In the genomic region with DNA sequence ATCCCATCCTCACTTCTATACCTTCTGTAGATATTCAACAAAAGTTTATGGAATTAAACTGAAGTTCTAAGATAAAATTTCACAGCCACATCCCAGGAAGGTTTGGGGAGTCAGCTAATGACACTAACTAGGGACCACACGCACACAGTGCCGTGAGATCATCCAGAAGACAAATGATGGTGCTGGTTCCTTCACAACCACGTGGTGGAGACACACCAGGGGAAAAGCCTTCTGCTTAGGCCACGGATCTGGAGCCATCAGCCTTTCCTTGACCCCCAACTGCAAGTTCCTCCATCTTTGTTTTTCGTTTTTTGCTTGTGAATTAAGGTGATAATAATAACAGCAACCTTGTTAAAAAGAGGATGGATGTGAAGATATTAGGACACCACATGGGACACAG, we compare ENCODE assay signal across 1 cellular context.
TF ChIP-seq lines count a peak whose summit lies in the region.

No MANE protein-coding gene starts in this region.

TF ChIP-seq in K562, 482 proteins besides CTCF, POLR2A, EP300 and RAD21:
- no peak for TF ChIP-seq SMAD3 (CRISPR knock-in tag; conservative IDR thresholded peaks at IDR 0.05)
- no peak for TF ChIP-seq HDAC6 (IDR thresholded peaks at IDR 0.05; ENCODE audit: low read depth, low read length)
- TF ChIP-seq YY1 (IDR thresholded peaks at IDR 0.05; ENCODE audit: borderline replicate concordance in 1 of 3, control insufficient read depth in 1 of 3, extremely low read depth in 1 of 3, insufficient read depth in 3 of 3, insufficient read length in 1 of 3, insufficient replicate concordance in 2 of 3, low read depth in 1 of 3, low read length in 2 of 3) = no peak
- 0 out of 2 replicates have a peak, but pooled peaks have one; percentile 38 for TF ChIP-seq ZNF311 (CRISPR knock-in tag; IDR thresholded peaks at IDR 0.05)
- TF ChIP-seq RNF2 (IDR thresholded peaks at IDR 0.05) = no peak
- TF ChIP-seq ZNF3 (CRISPR knock-in tag; IDR thresholded peaks at IDR 0.05) = no peak
